In genomic region chr12:10695852-10696251, GRCh38 we compare ENCODE assay signal across 2 cellular contexts.
TF ChIP-seq lines count a peak whose summit lies in the region.

No MANE protein-coding gene starts in this region.

TF ChIP-seq in IMR-90, 13 proteins besides CTCF, POLR2A, EP300 and RAD21:
- TF ChIP-seq, protein P1, sequence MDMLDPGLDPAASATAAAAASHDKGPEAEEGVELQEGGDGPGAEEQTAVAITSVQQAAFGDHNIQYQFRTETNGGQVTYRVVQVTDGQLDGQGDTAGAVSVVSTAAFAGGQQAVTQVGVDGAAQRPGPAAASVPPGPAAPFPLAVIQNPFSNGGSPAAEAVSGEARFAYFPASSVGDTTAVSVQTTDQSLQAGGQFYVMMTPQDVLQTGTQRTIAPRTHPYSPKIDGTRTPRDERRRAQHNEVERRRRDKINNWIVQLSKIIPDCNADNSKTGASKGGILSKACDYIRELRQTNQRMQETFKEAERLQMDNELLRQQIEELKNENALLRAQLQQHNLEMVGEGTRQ (IDR thresholded peaks at IDR 0.05; ENCODE audit: low read depth, low read length): no peak
- no peak for TF ChIP-seq BHLHE40 (IDR thresholded peaks at IDR 0.05; ENCODE audit: low read depth, low read length)
- no peak for TF ChIP-seq RFX5 (IDR thresholded peaks at IDR 0.05; ENCODE audit: low read depth, low read length)
- TF ChIP-seq SMC3 (IDR thresholded peaks at IDR 0.05; ENCODE audit: low read depth, low read length): no peak
- TF ChIP-seq CHD1 (IDR thresholded peaks at IDR 0.05; ENCODE audit: low read depth, low read length): no peak
- TF ChIP-seq FOS (IDR thresholded peaks at IDR 0.05; ENCODE audit: low read depth, low read length): no peak
- TF ChIP-seq MAFK (IDR thresholded peaks at IDR 0.05; ENCODE audit: low read depth, low read length): no peak
- TF ChIP-seq MXI1 (IDR thresholded peaks at IDR 0.05; ENCODE audit: borderline replicate concordance, low read depth, low read length): no peak

TF ChIP-seq in GM12878, 131 proteins besides CTCF, POLR2A, EP300 and RAD21:
- TF ChIP-seq ZNF274 (IDR thresholded peaks at IDR 0.05; ENCODE audit: insufficient read depth, insufficient read length) (no peak), TCF3 (IDR thresholded peaks at IDR 0.05; ENCODE audit: borderline replicate concordance, insufficient read depth, low read depth, low read length) (no peak), YY1 (IDR thresholded peaks at IDR 0.05; ENCODE audit: low read depth, low read length) (no peak), RUNX3 (IDR thresholded peaks at IDR 0.05; ENCODE audit: low read length) (no peak), CBX3 (IDR thresholded peaks at IDR 0.05; ENCODE audit: borderline replicate concordance, low read depth) (no peak), FOXK2 (IDR thresholded peaks at IDR 0.05) (no peak), RELB (IDR thresholded peaks at IDR 0.05; ENCODE audit: low read depth) (no peak), YBX1 (IDR thresholded peaks at IDR 0.05) (no peak), CREB1 (IDR thresholded peaks at IDR 0.05; ENCODE audit: low read depth) (no peak), HCFC1 (IDR thresholded peaks at IDR 0.05; ENCODE audit: low read length) (no peak), CHD2 (IDR thresholded peaks at IDR 0.05; ENCODE audit: borderline replicate concordance, low read depth, low read length) (no peak), NRF1 (conservative IDR thresholded peaks at IDR 0.05; ENCODE audit: low read depth, low read length) (no peak)
- TF ChIP-seq, protein P2, sequence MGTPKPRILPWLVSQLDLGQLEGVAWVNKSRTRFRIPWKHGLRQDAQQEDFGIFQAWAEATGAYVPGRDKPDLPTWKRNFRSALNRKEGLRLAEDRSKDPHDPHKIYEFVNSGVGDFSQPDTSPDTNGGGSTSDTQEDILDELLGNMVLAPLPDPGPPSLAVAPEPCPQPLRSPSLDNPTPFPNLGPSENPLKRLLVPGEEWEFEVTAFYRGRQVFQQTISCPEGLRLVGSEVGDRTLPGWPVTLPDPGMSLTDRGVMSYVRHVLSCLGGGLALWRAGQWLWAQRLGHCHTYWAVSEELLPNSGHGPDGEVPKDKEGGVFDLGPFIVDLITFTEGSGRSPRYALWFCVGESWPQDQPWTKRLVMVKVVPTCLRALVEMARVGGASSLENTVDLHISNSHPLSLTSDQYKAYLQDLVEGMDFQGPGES (IDR thresholded peaks at IDR 0.05): no peak
- TF ChIP-seq, protein P3, sequence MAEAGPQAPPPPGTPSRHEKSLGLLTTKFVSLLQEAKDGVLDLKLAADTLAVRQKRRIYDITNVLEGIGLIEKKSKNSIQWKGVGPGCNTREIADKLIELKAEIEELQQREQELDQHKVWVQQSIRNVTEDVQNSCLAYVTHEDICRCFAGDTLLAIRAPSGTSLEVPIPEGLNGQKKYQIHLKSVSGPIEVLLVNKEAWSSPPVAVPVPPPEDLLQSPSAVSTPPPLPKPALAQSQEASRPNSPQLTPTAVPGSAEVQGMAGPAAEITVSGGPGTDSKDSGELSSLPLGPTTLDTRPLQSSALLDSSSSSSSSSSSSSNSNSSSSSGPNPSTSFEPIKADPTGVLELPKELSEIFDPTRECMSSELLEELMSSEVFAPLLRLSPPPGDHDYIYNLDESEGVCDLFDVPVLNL (IDR thresholded peaks at IDR 0.05; ENCODE audit: low read depth, low read length): no peak
- TF ChIP-seq, protein P4, sequence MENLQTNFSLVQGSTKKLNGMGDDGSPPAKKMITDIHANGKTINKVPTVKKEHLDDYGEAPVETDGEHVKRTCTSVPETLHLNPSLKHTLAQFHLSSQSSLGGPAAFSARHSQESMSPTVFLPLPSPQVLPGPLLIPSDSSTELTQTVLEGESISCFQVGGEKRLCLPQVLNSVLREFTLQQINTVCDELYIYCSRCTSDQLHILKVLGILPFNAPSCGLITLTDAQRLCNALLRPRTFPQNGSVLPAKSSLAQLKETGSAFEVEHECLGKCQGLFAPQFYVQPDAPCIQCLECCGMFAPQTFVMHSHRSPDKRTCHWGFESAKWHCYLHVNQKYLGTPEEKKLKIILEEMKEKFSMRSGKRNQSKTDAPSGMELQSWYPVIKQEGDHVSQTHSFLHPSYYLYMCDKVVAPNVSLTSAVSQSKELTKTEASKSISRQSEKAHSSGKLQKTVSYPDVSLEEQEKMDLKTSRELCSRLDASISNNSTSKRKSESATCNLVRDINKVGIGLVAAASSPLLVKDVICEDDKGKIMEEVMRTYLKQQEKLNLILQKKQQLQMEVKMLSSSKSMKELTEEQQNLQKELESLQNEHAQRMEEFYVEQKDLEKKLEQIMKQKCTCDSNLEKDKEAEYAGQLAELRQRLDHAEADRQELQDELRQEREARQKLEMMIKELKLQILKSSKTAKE (IDR thresholded peaks at IDR 0.05; ENCODE audit: low read depth, poor library complexity, severe bottlenecking): no peak
